ENCODE assay signal across 8 cellular contexts in the genomic region with DNA sequence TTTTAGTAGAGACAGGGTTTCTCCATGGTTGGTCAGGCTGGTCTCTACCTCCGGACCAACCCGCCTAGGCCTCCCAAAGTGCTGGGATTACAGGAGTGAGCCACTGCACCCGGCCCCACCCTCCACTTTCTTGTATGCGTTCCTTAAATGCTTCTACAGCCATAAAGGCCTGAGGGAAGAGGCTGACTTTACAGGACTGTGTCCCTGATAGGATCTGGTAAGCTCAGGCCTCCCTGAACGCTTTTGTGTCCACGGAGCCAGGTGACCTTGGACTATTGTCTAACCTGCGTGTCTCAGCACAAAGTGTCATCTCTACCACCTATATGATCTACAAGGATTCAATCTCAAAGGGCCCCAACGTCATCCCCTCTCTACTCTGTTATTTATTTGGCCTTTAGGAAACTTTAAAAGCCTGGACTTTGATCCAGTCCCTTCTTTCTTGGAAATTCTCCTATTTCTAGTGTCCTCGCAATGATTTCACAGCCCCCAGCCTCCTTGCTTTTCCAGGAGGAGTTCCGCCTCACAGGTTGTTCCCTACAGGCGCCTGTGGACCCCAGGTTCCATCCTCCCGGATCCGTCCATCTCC. TPM values are rescaled to one million over a fixed set of nuclear protein-coding genes. Genes with fewer than 3 reads are reported as not detected.
DNase-seq lines count a peak whose midpoint lies in the region; ATAC-seq and TF ChIP-seq lines count a peak whose summit lies in the region.

No MANE protein-coding gene starts in this region.

- no peak for TF ChIP-seq POLR2A in NB4 (IDR thresholded peaks at IDR 0.05; ENCODE audit: extremely low read depth, insufficient read length)

- H3K36me3 Mint-ChIP-seq in naive thymus-derived CD4-positive, alpha-beta T cell: peaks cover 7 to 32% (median 18%) of the 10 kb centered on the region in 5 donors

- peaks cover 27 to 65% (median 49%) of the 10 kb centered on the region in 7 donors for H3K4me1 Mint-ChIP-seq in naive thymus-derived CD4-positive, alpha-beta T cell

- peak overlapping the region; percentile 79 for H3K27ac ChIP-seq in effector memory CD4-positive, alpha-beta T cell (ENCODE audit: insufficient read depth, low read length, poor library complexity, severe bottlenecking)
- H3K27ac ChIP-seq in naive thymus-derived CD4-positive, alpha-beta T cell (ENCODE audit: low read depth, low read length): peak overlapping the region; percentile 98

- no peaks in the 10 kb centered on the region for H3K27me3 Mint-ChIP-seq in naive thymus-derived CD4-positive, alpha-beta T cell

- H3K27me3 ChIP-seq in BJ (ENCODE audit: control insufficient read depth, insufficient read depth, low read length): no peaks in the 10 kb centered on the region
- no peaks in the 10 kb centered on the region for H3K27me3 ChIP-seq in effector memory CD4-positive, alpha-beta T cell (replicated peaks; ENCODE audit: control insufficient read depth, insufficient read depth, low read length, poor library complexity, severe bottlenecking)
- H3K27me3 ChIP-seq in naive thymus-derived CD4-positive, alpha-beta T cell (ENCODE audit: control insufficient read depth in 2 of 2, insufficient read depth in 2 of 2, low read length in 2 of 2): no peaks in the 10 kb centered on the region

- H3K9me3 Mint-ChIP-seq in naive thymus-derived CD4-positive, alpha-beta T cell: peaks cover 0 to 2% (median 0%) of the 10 kb centered on the region in 11 donors

- POLR2A ChIA-PET in BJ (lab: Charles Lee): no interaction called here
- POLR2A ChIA-PET in naive thymus-derived CD4-positive, alpha-beta T cell (lab: Charles Lee): interaction anchor here (0.7 to 1.6 kb wide), 3 partner anchors 12 to 522 kb away, joined by 3 to 8 read pairs (median 5); no protein-coding TSS in a partner anchor

- intact Hi-C loops in naive thymus-derived CD4-positive, alpha-beta T cell (cut with micrococcal nuclease): loop anchor here (1.0 to 10.0 kb wide), 14 partner anchors 35 to 626 kb away; a partner anchor contains a TSS

- H3K27ac Mint-ChIP-seq in naive thymus-derived CD4-positive, alpha-beta T cell: peak overlapping the region; percentile 89 to 97 (median 95)

- TF ChIP-seq CTCF in BJ (IDR thresholded peaks at IDR 0.05; ENCODE audit: insufficient read depth, low read depth, low read length) (no peak), NB4 (IDR thresholded peaks at IDR 0.05; ENCODE audit: low read depth, low read length) (no peak)

- CTCF ChIA-PET in BJ (lab: Yijun Ruan, JAX): no interaction called here
- CTCF ChIA-PET in naive thymus-derived CD4-positive, alpha-beta T cell (lab: Charles Lee): no interaction called here

- ATAC-seq in naive thymus-derived CD4-positive, alpha-beta T cell: no peak
- ATAC-seq in HG02973 (IDR thresholded peaks at IDR 0.05; ENCODE audit: unreplicated experiment): no peak

- H3K4me3 ChIP-seq in BJ (ENCODE audit: low read depth, low read length): peak overlapping the region; percentile 77
- peak overlapping the region; percentile 74 for H3K4me3 ChIP-seq in NB4 (ENCODE audit: low read depth, low read length)
- peak overlapping the region; percentile 99 for H3K4me3 ChIP-seq in effector memory CD4-positive, alpha-beta T cell (ENCODE audit: insufficient read depth, low read depth, low read length, poor library complexity, severe bottlenecking)
- peak overlapping the region; percentile 81 for H3K4me3 ChIP-seq in naive thymus-derived CD4-positive, alpha-beta T cell (ENCODE audit: low read length)

- peak overlapping the region; percentile 93 to 98 (median 96) for H3K4me3 Mint-ChIP-seq in naive thymus-derived CD4-positive, alpha-beta T cell

- peaks cover 1% of the 10 kb centered on the region; the same call in 1 of the 2 replicates for H3K36me3 ChIP-seq in BJ (ENCODE audit: control insufficient read depth, insufficient read depth, low read length)
- peaks cover 14% of the 10 kb centered on the region for H3K36me3 ChIP-seq in effector memory CD4-positive, alpha-beta T cell (ENCODE audit: control insufficient read depth, insufficient read depth, low read length)
- H3K36me3 ChIP-seq in naive thymus-derived CD4-positive, alpha-beta T cell (ENCODE audit: control insufficient read depth in 2 of 3, insufficient read depth in 3 of 3, low read length in 3 of 3): peaks cover 0 to 23% (median 0%) of the 10 kb centered on the region in 3 experiments

- DNase-seq in BJ (ENCODE audit: low read depth): no peak
- DNase-seq in NB4 (ENCODE audit: low read depth): peak; percentile 4
- DNase-seq in effector memory CD4-positive, alpha-beta T cell: no peak
- no peak for DNase-seq in naive thymus-derived CD4-positive, alpha-beta T cell
- no peak for DNase-seq in NCI-H1694 treated with DMSO at 0.1 percent for 48 hours (lab: John Stamatoyannopoulos, UW)
- DNase-seq in SK-N-DZ (ENCODE audit: low spot score): no peak
- no peak for DNase-seq in medulla oblongata (ENCODE audit: extremely low spot score)

- peaks cover 23% of the 10 kb centered on the region for H3K4me1 ChIP-seq in effector memory CD4-positive, alpha-beta T cell (ENCODE audit: control insufficient read depth, insufficient read depth, low read length, poor library complexity, severe bottlenecking)
- H3K4me1 ChIP-seq in naive thymus-derived CD4-positive, alpha-beta T cell (ENCODE audit: control insufficient read depth in 2 of 2, insufficient read depth in 2 of 2, low read length in 2 of 2): peaks cover 10 to 29% of the 10 kb centered on the region in 2 donors

- no peaks in the 10 kb centered on the region for H3K9me3 ChIP-seq in effector memory CD4-positive, alpha-beta T cell (ENCODE audit: control insufficient read depth, low read length)
- H3K9me3 ChIP-seq in naive thymus-derived CD4-positive, alpha-beta T cell (ENCODE audit: control insufficient read depth in 2 of 3, low read length in 3 of 3): no peaks in the 10 kb centered on the region

RNA-seq across cellular contexts. Expression of a gene that starts 0.7 kb away (rescaled TPM):
- 2.1 and 2.5 TPM in 2 replicates for polyA plus RNA-seq in BJ (2011; rRNA removed)
- 5.8 and 6.8 TPM in 2 replicates for polyA minus RNA-seq in BJ (2011; rRNA and poly(A)+ RNA removed)
- 10 to 100 TPM; 10.6 to 21.9 (median 16.3) TPM for total RNA-seq in naive thymus-derived CD4-positive, alpha-beta T cell
- 10 to 100 TPM; 10.9 to 16.5 TPM for polyA plus RNA-seq in naive thymus-derived CD4-positive, alpha-beta T cell
- polyA plus RNA-seq in SK-N-DZ (2014; cell fraction: cytosol; rRNA removed): 4.0 and 5.3 TPM in 2 replicates
- polyA plus RNA-seq in SK-N-DZ (2014; cell fraction: nucleus; rRNA removed): 3.8 and 7.2 TPM in 2 replicates

RNA-seq across cellular contexts. Expression of a gene that starts 16.1 kb away (rescaled TPM):
- polyA plus RNA-seq in BJ (2011; rRNA removed): 2.3 and 4.4 TPM in 2 replicates
- polyA minus RNA-seq in BJ (2011; rRNA and poly(A)+ RNA removed): 10.3 and 10.4 TPM in 2 replicates
- total RNA-seq in naive thymus-derived CD4-positive, alpha-beta T cell: 10 to 100 TPM; 18.9 to 32.3 (median 24.0) TPM
- polyA plus RNA-seq in naive thymus-derived CD4-positive, alpha-beta T cell: 1 to 10 TPM; 1.7 to 2.9 TPM
- polyA plus RNA-seq in SK-N-DZ (2014; cell fraction: cytosol; rRNA removed): 6.8 and 7.7 TPM in 2 replicates
- 8.0 TPM in 2 replicates for polyA plus RNA-seq in SK-N-DZ (2014; cell fraction: nucleus; rRNA removed)

RNA-seq across cellular contexts. Expression of a gene that starts 35.6 kb away (rescaled TPM):
- polyA plus RNA-seq in BJ (2011; rRNA removed): 8.4 and 9.9 TPM in 2 replicates
- polyA minus RNA-seq in BJ (2011; rRNA and poly(A)+ RNA removed): 23.5 and 35.8 TPM in 2 replicates
- total RNA-seq in naive thymus-derived CD4-positive, alpha-beta T cell: 10 to 100 TPM; 46.9 to 65.1 (median 48.8) TPM
- 1 to 10 TPM; 4.2 to 6.4 TPM for polyA plus RNA-seq in naive thymus-derived CD4-positive, alpha-beta T cell
- 6.5 and 7.3 TPM in 2 replicates for polyA plus RNA-seq in SK-N-DZ (2014; cell fraction: cytosol; rRNA removed)
- 11.3 and 15.0 TPM in 2 replicates for polyA plus RNA-seq in SK-N-DZ (2014; cell fraction: nucleus; rRNA removed)

RNA-seq across cellular contexts. Expression of a gene that starts 44.5 kb away (rescaled TPM):
- 3.9 and 5.8 TPM in 2 replicates for polyA plus RNA-seq in BJ (2011; rRNA removed)
- 4.7 and 6.8 TPM in 2 replicates for polyA minus RNA-seq in BJ (2011; rRNA and poly(A)+ RNA removed)
- 10 to 100 TPM; 16.4 to 47.5 (median 42.6) TPM for total RNA-seq in naive thymus-derived CD4-positive, alpha-beta T cell
- 10 to 100 TPM; 25.5 to 31.8 TPM for polyA plus RNA-seq in naive thymus-derived CD4-positive, alpha-beta T cell
- 13.1 and 14.4 TPM in 2 replicates for polyA plus RNA-seq in SK-N-DZ (2014; cell fraction: cytosol; rRNA removed)
- polyA plus RNA-seq in SK-N-DZ (2014; cell fraction: nucleus; rRNA removed): 10.5 and 13.4 TPM in 2 replicates
